Comparison of ENCODE assay signal across 1 cellular context in the genomic region with DNA sequence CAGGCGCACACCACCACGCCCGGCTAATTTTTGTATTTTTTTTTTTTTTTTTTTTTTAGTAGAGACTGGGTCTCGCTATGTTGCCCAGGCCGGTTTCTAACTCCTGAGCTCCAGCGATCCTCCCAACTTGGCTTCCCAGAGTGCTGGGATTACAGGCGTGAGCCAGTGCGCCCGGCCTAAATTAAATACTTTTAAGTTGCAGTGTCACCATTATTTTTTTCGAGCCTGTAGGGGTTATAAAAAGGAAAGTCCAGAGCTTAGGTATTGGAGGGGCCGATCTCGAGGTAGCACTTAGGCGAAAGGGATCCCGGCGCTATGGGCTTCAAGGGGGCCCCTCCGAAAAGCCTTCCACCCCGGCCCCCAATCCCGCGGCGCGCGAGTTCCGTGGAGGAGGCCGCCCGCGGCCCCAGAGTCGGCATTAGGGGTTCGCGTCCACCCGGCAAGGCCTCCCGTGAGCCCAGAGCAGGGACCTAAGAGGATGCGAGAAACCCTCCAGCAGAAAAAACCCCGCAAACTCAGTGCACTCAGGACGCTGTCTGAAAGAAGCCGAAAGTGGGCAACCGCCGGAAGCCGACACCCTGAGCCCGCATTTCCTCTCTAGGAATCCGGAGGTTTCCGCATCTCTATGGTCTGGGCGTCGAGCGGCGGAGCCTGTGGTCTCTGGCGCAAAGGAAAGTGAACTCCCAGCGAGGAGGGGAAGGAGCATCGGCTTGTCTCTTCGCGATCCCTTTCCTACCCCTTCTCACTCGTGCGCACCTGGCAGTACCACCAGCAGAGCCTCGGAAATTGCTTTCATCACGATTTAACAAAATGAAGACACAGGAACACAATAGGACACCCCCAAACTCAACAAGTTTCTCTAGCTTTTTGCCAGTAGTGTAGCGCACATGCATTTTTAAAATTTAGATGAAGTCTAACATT.
TF ChIP-seq lines count a peak whose summit lies in the region.

No MANE protein-coding gene starts in this region.

TF ChIP-seq in K562, 482 proteins besides CTCF, POLR2A, EP300 and RAD21 (continued from another document and continues in another):
- peak; percentile 83; the same call in 1 of the 2 replicates for TF ChIP-seq BRD4 (IDR thresholded peaks at IDR 0.05)
- 0 out of 2 replicates have a peak, but pooled peaks have one; percentile 18 for TF ChIP-seq ZBTB12 (CRISPR knock-in tag; IDR thresholded peaks at IDR 0.05)
- no peak for TF ChIP-seq NR2C2 (CRISPR knock-in tag; IDR thresholded peaks at IDR 0.05)
- TF ChIP-seq NR2C2 (tag; IDR thresholded peaks at IDR 0.05): peak; percentile 60
- TF ChIP-seq BCL6 (CRISPR knock-in tag; IDR thresholded peaks at IDR 0.05): no peak
- TF ChIP-seq HMGXB4 (CRISPR knock-in tag; IDR thresholded peaks at IDR 0.05): peak; percentile 42; the same call in 1 of the 2 replicates
- TF ChIP-seq RBM22 (IDR thresholded peaks at IDR 0.05; ENCODE audit: low read depth, low read length, poor library complexity, severe bottlenecking): peak; percentile 63
- no peak for TF ChIP-seq KAT8 (IDR thresholded peaks at IDR 0.05; ENCODE audit: low read depth)
- TF ChIP-seq, protein P1, sequence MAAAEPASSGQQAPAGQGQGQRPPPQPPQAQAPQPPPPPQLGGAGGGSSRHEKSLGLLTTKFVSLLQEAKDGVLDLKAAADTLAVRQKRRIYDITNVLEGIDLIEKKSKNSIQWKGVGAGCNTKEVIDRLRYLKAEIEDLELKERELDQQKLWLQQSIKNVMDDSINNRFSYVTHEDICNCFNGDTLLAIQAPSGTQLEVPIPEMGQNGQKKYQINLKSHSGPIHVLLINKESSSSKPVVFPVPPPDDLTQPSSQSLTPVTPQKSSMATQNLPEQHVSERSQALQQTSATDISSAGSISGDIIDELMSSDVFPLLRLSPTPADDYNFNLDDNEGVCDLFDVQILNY (CRISPR knock-in tag; IDR thresholded peaks at IDR 0.05): no peak
- peak; percentile 94 for TF ChIP-seq TAF1 (IDR thresholded peaks at IDR 0.05; ENCODE audit: control insufficient read depth, extremely low read depth, insufficient read depth, low read length, severe bottlenecking)
- TF ChIP-seq TEAD1 (CRISPR knock-in tag; IDR thresholded peaks at IDR 0.05): peak in 1 of 2 experiments; percentile 91; a peak in 2 of 4 replicates
- 0 out of 2 replicates have a peak, but pooled peaks have one; percentile 26 for TF ChIP-seq RNF2 (IDR thresholded peaks at IDR 0.05)
- TF ChIP-seq ARID1B (IDR thresholded peaks at IDR 0.05): 0 out of 2 replicates have a peak, but pooled peaks have one; percentile 21
- TF ChIP-seq FOXJ3 (CRISPR knock-in tag; IDR thresholded peaks at IDR 0.05): no peak
- TF ChIP-seq ATF1 (CRISPR knock-in tag; IDR thresholded peaks at IDR 0.05): no peak
- TF ChIP-seq ATF1 (tag; IDR thresholded peaks at IDR 0.05): peak; percentile 67
- no peak for TF ChIP-seq POU5F1 (IDR thresholded peaks at IDR 0.05; ENCODE audit: borderline replicate concordance, low read depth, low read length, partially characterized antibody)
- peak in 1 of 2 experiments; percentile 97; a peak in 2 of 4 replicates for TF ChIP-seq TRIM24 (IDR thresholded peaks at IDR 0.05)
- TF ChIP-seq GTF2A2 (tag; IDR thresholded peaks at IDR 0.05): peak; percentile 79
- no peak for TF ChIP-seq ZNF830 (CRISPR knock-in tag; IDR thresholded peaks at IDR 0.05)
- no peak for TF ChIP-seq SRSF9 (IDR thresholded peaks at IDR 0.05; ENCODE audit: borderline replicate concordance, low read depth, low read length)
- TF ChIP-seq ATF7 (IDR thresholded peaks at IDR 0.05): peak; percentile 71
- TF ChIP-seq SOX6 (IDR thresholded peaks at IDR 0.05): peak; percentile 9; the same call in 1 of the 2 replicates
- TF ChIP-seq XRCC4 (IDR thresholded peaks at IDR 0.05; ENCODE audit: extremely low read depth, insufficient read depth, insufficient read length): no peak
- peak; percentile 94 for TF ChIP-seq GABPB1 (CRISPR knock-in tag; IDR thresholded peaks at IDR 0.05)
- TF ChIP-seq, protein P2, sequence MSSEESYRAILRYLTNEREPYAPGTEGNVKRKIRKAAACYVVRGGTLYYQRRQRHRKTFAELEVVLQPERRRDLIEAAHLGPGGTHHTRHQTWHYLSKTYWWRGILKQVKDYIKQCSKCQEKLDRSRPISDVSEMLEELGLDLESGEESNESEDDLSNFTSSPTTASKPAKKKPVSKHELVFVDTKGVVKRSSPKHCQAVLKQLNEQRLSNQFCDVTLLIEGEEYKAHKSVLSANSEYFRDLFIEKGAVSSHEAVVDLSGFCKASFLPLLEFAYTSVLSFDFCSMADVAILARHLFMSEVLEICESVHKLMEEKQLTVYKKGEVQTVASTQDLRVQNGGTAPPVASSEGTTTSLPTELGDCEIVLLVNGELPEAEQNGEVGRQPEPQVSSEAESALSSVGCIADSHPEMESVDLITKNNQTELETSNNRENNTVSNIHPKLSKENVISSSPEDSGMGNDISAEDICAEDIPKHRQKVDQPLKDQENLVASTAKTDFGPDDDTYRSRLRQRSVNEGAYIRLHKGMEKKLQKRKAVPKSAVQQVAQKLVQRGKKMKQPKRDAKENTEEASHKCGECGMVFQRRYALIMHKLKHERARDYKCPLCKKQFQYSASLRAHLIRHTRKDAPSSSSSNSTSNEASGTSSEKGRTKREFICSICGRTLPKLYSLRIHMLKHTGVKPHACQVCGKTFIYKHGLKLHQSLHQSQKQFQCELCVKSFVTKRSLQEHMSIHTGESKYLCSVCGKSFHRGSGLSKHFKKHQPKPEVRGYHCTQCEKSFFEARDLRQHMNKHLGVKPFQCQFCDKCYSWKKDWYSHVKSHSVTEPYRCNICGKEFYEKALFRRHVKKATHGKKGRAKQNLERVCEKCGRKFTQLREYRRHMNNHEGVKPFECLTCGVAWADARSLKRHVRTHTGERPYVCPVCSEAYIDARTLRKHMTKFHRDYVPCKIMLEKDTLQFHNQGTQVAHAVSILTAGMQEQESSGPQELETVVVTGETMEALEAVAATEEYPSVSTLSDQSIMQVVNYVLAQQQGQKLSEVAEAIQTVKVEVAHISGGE (CRISPR knock-in tag; IDR thresholded peaks at IDR 0.05): peak in 2 of 3 experiments; percentile 93 to 99; a peak in 4 of 6 replicates
- no peak for TF ChIP-seq KHSRP (IDR thresholded peaks at IDR 0.05)
- peak; percentile 7 for TF ChIP-seq NFIC (IDR thresholded peaks at IDR 0.05)
- peak in 1 of 2 experiments; percentile 66; a peak in 2 of 4 replicates for TF ChIP-seq ZNF639 (CRISPR knock-in tag; conservative IDR thresholded peaks at IDR 0.05 in 1 of 2, IDR thresholded peaks at IDR 0.05 in 1 of 2)
- no peak for TF ChIP-seq ATF4 (CRISPR knock-in tag; IDR thresholded peaks at IDR 0.05)
- TF ChIP-seq E2F6 (IDR thresholded peaks at IDR 0.05; ENCODE audit: borderline replicate concordance in 1 of 2, extremely low read depth in 1 of 2, insufficient read depth in 1 of 2, insufficient read length in 1 of 2, low read depth in 1 of 2, low read length in 1 of 2, poor library complexity in 1 of 2, severe bottlenecking in 1 of 2): peak; percentile 24 to 55
- no peak for TF ChIP-seq HSF4 (CRISPR knock-in tag; IDR thresholded peaks at IDR 0.05; ENCODE audit: borderline replicate concordance)
- peak; percentile 92 for TF ChIP-seq SNIP1 (IDR thresholded peaks at IDR 0.05; ENCODE audit: low read depth)
- TF ChIP-seq SPI1 (IDR thresholded peaks at IDR 0.05; ENCODE audit: borderline replicate concordance, low read depth, low read length): peak; percentile 57
- 0 out of 2 replicates have a peak, but pooled peaks have one; percentile 24 for TF ChIP-seq DPF2 (IDR thresholded peaks at IDR 0.05)
- TF ChIP-seq HCFC1 (IDR thresholded peaks at IDR 0.05; ENCODE audit: low read depth, low read length): peak; percentile 60
- TF ChIP-seq, protein P3, sequence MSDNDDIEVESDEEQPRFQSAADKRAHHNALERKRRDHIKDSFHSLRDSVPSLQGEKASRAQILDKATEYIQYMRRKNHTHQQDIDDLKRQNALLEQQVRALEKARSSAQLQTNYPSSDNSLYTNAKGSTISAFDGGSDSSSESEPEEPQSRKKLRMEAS (CRISPR knock-in tag; IDR thresholded peaks at IDR 0.05): peak; percentile 35
- no peak for TF ChIP-seq CTCFL (IDR thresholded peaks at IDR 0.05; ENCODE audit: borderline replicate concordance, insufficient read depth, low read depth, low read length, poor library complexity, severe bottlenecking)
- TF ChIP-seq, protein P4, sequence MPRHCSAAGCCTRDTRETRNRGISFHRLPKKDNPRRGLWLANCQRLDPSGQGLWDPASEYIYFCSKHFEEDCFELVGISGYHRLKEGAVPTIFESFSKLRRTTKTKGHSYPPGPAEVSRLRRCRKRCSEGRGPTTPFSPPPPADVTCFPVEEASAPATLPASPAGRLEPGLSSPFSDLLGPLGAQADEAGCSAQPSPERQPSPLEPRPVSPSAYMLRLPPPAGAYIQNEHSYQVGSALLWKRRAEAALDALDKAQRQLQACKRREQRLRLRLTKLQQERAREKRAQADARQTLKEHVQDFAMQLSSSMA (CRISPR knock-in tag; IDR thresholded peaks at IDR 0.05): no peak
- TF ChIP-seq MCM3 (IDR thresholded peaks at IDR 0.05): no peak
- peak; percentile 54 for TF ChIP-seq NR2C1 (IDR thresholded peaks at IDR 0.05)
- TF ChIP-seq NR2C1 (tag; IDR thresholded peaks at IDR 0.05): no peak
- TF ChIP-seq MBD2 (IDR thresholded peaks at IDR 0.05; ENCODE audit: borderline replicate concordance, low read depth): peak; percentile 57; the same call in 1 of the 2 replicates
- TF ChIP-seq ZKSCAN8 (CRISPR knock-in tag; IDR thresholded peaks at IDR 0.05): no peak
- TF ChIP-seq YY1 (IDR thresholded peaks at IDR 0.05; ENCODE audit: borderline replicate concordance in 1 of 3, control insufficient read depth in 1 of 3, extremely low read depth in 1 of 3, insufficient read depth in 3 of 3, insufficient read length in 1 of 3, insufficient replicate concordance in 2 of 3, low read depth in 1 of 3, low read length in 2 of 3): peak in 1 of 3 experiments; percentile 46
- no peak for TF ChIP-seq YBX1 (IDR thresholded peaks at IDR 0.05)
- TF ChIP-seq BDP1 (IDR thresholded peaks at IDR 0.05; ENCODE audit: insufficient read depth, insufficient read length): no peak
- peak; percentile 43 for TF ChIP-seq RBBP5 (IDR thresholded peaks at IDR 0.05; ENCODE audit: borderline replicate concordance, insufficient read depth, low read length, poor library complexity, severe bottlenecking)
